9 cellular contexts compared by ENCODE assay signal in the genomic region with DNA sequence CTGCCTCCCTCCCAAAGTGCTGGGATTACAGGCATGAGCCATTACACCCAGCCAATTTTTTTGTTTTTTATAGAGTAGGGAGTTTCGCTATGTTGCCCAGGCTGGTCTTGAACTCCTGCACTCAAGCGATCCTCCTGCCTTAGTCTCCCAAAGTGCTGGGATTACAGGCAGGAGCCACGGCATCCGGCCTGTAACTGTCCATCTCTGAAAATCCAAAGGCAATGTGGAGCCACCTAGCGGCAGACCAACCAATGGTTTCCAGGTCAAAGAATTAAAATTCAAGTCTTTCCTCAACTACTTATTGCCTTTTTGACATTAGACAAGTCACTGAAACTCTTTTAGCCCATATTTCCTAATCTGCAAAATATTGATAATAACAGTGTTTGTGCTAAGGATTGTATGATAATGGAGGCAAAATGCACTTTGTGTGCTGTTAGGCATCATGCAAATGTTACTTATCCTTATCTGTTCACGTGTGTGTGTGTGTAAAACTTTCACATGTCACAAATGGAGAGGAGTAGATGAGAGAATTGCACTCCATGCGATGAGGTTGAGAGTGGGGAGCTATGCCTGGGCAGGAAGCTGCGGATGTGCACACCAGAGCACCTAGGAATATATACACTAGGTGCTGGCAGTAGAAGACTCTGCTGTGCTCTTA. TPM values are rescaled to one million over a fixed set of nuclear protein-coding genes. Genes with fewer than 3 reads are reported as not detected.
DNase-seq lines count a peak whose midpoint lies in the region; ATAC-seq and TF ChIP-seq lines count a peak whose summit lies in the region.
"Had no signal": no experiment of that assay in that cellular context is flagged by ENCODE, and none has a peak within 500 bp of the region (broad histone marks: within the 10 kb centered on the region; RNA-seq: fewer than 3 reads in every experiment).

No MANE protein-coding gene starts in this region.

- peak; percentile 56 for ATAC-seq in GM18858 (IDR thresholded peaks at IDR 0.05; ENCODE audit: unreplicated experiment)
- peak; percentile 64 for ATAC-seq in HG03469 (IDR thresholded peaks at IDR 0.05; ENCODE audit: unreplicated experiment)
- peak; percentile 37 for ATAC-seq in stimulated activated effector memory CD8-positive, alpha-beta T cell treated with anti-CD3 and anti-CD28 coated beads, Interleukin-12 subunit alpha, Interleukin-12 subunit beta, amount 100 ng/mL, for 72 hours

- H3K4me1 ChIP-seq in BE2C (no peaks in the 10 kb centered on the region; the same call in 1 of the 2 replicates), breast epithelium (no peaks in the 10 kb centered on the region)

- peak; percentile 80 for TF ChIP-seq CTCF in BE2C (IDR thresholded peaks at IDR 0.05; ENCODE audit: low read depth, low read length)
- TF ChIP-seq CTCF in RWPE1 (conservative IDR thresholded peaks at IDR 0.05; ENCODE audit: low read depth), result peak; percentile 72
- TF ChIP-seq CTCF in breast epithelium (IDR thresholded peaks at IDR 0.05), result peak; percentile 46 to 63 (median 62)

- H3K4me1 Mint-ChIP-seq in stimulated activated effector memory CD8-positive, alpha-beta T cell treated with anti-CD3 and anti-CD28 coated beads, Interleukin-12 subunit alpha, Interleukin-12 subunit beta, amount 100 ng/mL, for 72 hours, result no peaks in the 10 kb centered on the region
- H3K4me1 Mint-ChIP-seq: memory B cell had no signal

- no peaks in the 10 kb centered on the region for H3K36me3 Mint-ChIP-seq in stimulated activated effector memory CD8-positive, alpha-beta T cell treated with anti-CD3 and anti-CD28 coated beads, Interleukin-12 subunit alpha, Interleukin-12 subunit beta, amount 100 ng/mL, for 72 hours
- H3K36me3 Mint-ChIP-seq: memory B cell had no signal

- no peak overlapping the region for H3K27ac Mint-ChIP-seq in stimulated activated effector memory CD8-positive, alpha-beta T cell treated with anti-CD3 and anti-CD28 coated beads, Interleukin-12 subunit alpha, Interleukin-12 subunit beta, amount 100 ng/mL, for 72 hours
- H3K27ac Mint-ChIP-seq: memory B cell had no signal

- DNase-seq in BE2C (peak; percentile 66), RWPE1 (ENCODE audit: low spot score) (peak; percentile 54), breast epithelium (ENCODE audit: low spot score in 2 of 2) (no peak), left kidney (ENCODE audit: low read depth, low spot score) (peak; percentile 73), GF-D8 (lab: John Stamatoyannopoulos, UW) (no peak)
- peak in 1 of 2 donors; percentile 57 for DNase-seq in stimulated activated effector memory CD8-positive, alpha-beta T cell treated with anti-CD3 and anti-CD28 coated beads, Interleukin-12 subunit alpha, Interleukin-12 subunit beta, amount 100 ng/mL, for 72 hours (ENCODE audit: low spot score in 2 of 2)

- POLR2A ChIA-PET in RWPE1 (lab: Yijun Ruan, JAX; ENCODE audit: low non-redundant PET), result no interaction called here

- CTCF ChIA-PET in RWPE1 (lab: Yijun Ruan, JAX), result interaction anchor here (0.6 to 0.9 kb wide), 3 partner anchors 103 to 664 kb away, joined by 3 to 6 read pairs (median 4); no protein-coding TSS in a partner anchor

- H3K4me3 ChIP-seq in BE2C (ENCODE audit: low read depth, low read length) (no peak overlapping the region), breast epithelium (no peak overlapping the region)

- H3K9me3 Mint-ChIP-seq in stimulated activated effector memory CD8-positive, alpha-beta T cell treated with anti-CD3 and anti-CD28 coated beads, Interleukin-12 subunit alpha, Interleukin-12 subunit beta, amount 100 ng/mL, for 72 hours, result no peaks in the 10 kb centered on the region
- H3K9me3 Mint-ChIP-seq: memory B cell had no signal

- H3K27ac ChIP-seq in RWPE1, result peak overlapping the region; percentile 44
- H3K27ac ChIP-seq in breast epithelium, result no peak overlapping the region

- no peaks in the 10 kb centered on the region for H3K9me3 ChIP-seq in BE2C
- no peaks in the 10 kb centered on the region for H3K9me3 ChIP-seq in breast epithelium

- TF ChIP-seq POLR2A in breast epithelium (IDR thresholded peaks at IDR 0.05), result no peak

- intact Hi-C loops in breast epithelium (cut with DNase I; ENCODE audit: low total_unique reads), result no loop called here

- H3K4me3 Mint-ChIP-seq in stimulated activated effector memory CD8-positive, alpha-beta T cell treated with anti-CD3 and anti-CD28 coated beads, Interleukin-12 subunit alpha, Interleukin-12 subunit beta, amount 100 ng/mL, for 72 hours, result no peak overlapping the region
- H3K4me3 Mint-ChIP-seq: memory B cell had no signal

- H3K36me3 ChIP-seq in BE2C (no peaks in the 10 kb centered on the region), breast epithelium (no peaks in the 10 kb centered on the region)

- H3K27me3 ChIP-seq in BE2C (peaks cover 27% of the 10 kb centered on the region), breast epithelium (no peaks in the 10 kb centered on the region)

RNA-seq across cellular contexts. Expression of gene COL8A1, which starts 48.7 kb away (rescaled TPM):
- polyA plus RNA-seq in BE2C (2012; ENCODE audit: insufficient read depth, insufficient read length, low read depth), result not detected
- 10 to 100 TPM in 2 of 3 donors, 1 to 10 TPM in 1; 9.2 to 43.6 (median 13.6) TPM for total RNA-seq in breast epithelium

Comparison
In these comparisons a context has a peak if more than half of its experiments do, and no peak if none do; other contexts are left out.
1. DNase-seq: peak in BE2C (single experiment), RWPE1 (single experiment) and left kidney (single experiment); none in breast epithelium (0 of 2) and GF-D8 (single experiment).
2. Peak in every context shown above with its lines, with median percentiles within 50 percentile points of each other: CTCF ChIP-seq and ATAC-seq.